Comparison of ENCODE assay signal across 10 cellular contexts in genomic region chr9:137198748-137199276, GRCh38. TPM values are rescaled to one million over a fixed set of nuclear protein-coding genes. Genes with fewer than 3 reads are reported as not detected.
DNase-seq lines count a peak whose midpoint lies in the region; ATAC-seq and TF ChIP-seq lines count a peak whose summit lies in the region.
"Had no signal": no experiment of that assay in that cellular context is flagged by ENCODE, and none has a peak within 500 bp of the region (broad histone marks: within the 10 kb centered on the region; RNA-seq: fewer than 3 reads in every experiment).

No MANE protein-coding gene starts in this region.

- peak overlapping the region; percentile 2 to 84 (median 65) for H3K4me3 Mint-ChIP-seq in naive B cell

- no peaks in the 10 kb centered on the region for H3K9me3 ChIP-seq in HUES6 (ENCODE audit: control insufficient read depth, insufficient read depth, low read depth, low read length)
- H3K9me3 ChIP-seq: SJSA1 had no signal

- CTCF ChIA-PET in BJ (lab: Yijun Ruan, JAX) = interaction anchor here (0.8 to 1.0 kb wide), 2 partner anchors 10 to 22 kb away, joined by 3 read pairs; no protein-coding TSS in a partner anchor

- intact Hi-C loops in posterior vena cava (cut with DNase I) = no loop called here

- H3K27me3 ChIP-seq in BJ (ENCODE audit: control insufficient read depth, insufficient read depth, low read length) = no peaks in the 10 kb centered on the region
- H3K27me3 ChIP-seq in HUES6 (ENCODE audit: control insufficient read depth, insufficient read depth, low read length) = no peaks in the 10 kb centered on the region
- no peaks in the 10 kb centered on the region for H3K27me3 ChIP-seq in foreskin keratinocyte
- H3K27me3 ChIP-seq: SJSA1 had no signal

- H3K4me3 ChIP-seq in BJ (ENCODE audit: low read depth, low read length) (0 out of 2 replicates have a peak overlapping the region, but pooled peaks have one; percentile 1), HUES6 (ENCODE audit: low read depth, low read length) (peak overlapping the region; percentile 50), choroid plexus epithelial cell (ENCODE audit: low read depth, low read length) (peak overlapping the region; percentile 57)

- no peak overlapping the region for H3K9ac ChIP-seq in HUES6 (ENCODE audit: low read length)

- no peak for TF ChIP-seq CTCF in BJ (IDR thresholded peaks at IDR 0.05; ENCODE audit: insufficient read depth, low read depth, low read length)
- no peak for TF ChIP-seq CTCF in choroid plexus epithelial cell (conservative IDR thresholded peaks at IDR 0.05; ENCODE audit: low read depth, low read length)
- no peak for TF ChIP-seq CTCF in foreskin keratinocyte (conservative IDR thresholded peaks at IDR 0.05)

- H3K27ac ChIP-seq in HUES6 (ENCODE audit: low read depth, low read length) = no peak overlapping the region
- no peak overlapping the region for H3K27ac ChIP-seq in foreskin keratinocyte
- H3K27ac ChIP-seq: SJSA1 had no signal

- no peaks in the 10 kb centered on the region for H3K36me3 Mint-ChIP-seq in naive B cell
- H3K36me3 Mint-ChIP-seq: activated naive CD8-positive, alpha-beta T cell had no signal

- peaks cover 11 to 32% (median 26%) of the 10 kb centered on the region in 3 donors for H3K4me1 Mint-ChIP-seq in naive B cell

- no peaks in the 10 kb centered on the region for H3K9me3 Mint-ChIP-seq in naive B cell

- H3K4me1 ChIP-seq in HUES6 (ENCODE audit: control insufficient read depth, insufficient read depth, low read length) (peaks cover 30% of the 10 kb centered on the region), foreskin keratinocyte (peaks cover 5% of the 10 kb centered on the region)

- peak overlapping the region in 1 of 6 donors; percentile 13 for H3K27ac Mint-ChIP-seq in naive B cell
- H3K27ac Mint-ChIP-seq: activated naive CD8-positive, alpha-beta T cell had no signal

- H3K27me3 Mint-ChIP-seq in naive B cell = no peaks in the 10 kb centered on the region
- H3K27me3 Mint-ChIP-seq: activated naive CD8-positive, alpha-beta T cell had no signal

- POLR2A ChIA-PET in BJ (lab: Charles Lee) = interaction anchor here (1.0 kb wide), 1 partner anchor 10 kb away, joined by 3 read pairs; no protein-coding TSS in a partner anchor

- DNase-seq in BJ (ENCODE audit: low read depth) = no peak
- DNase-seq in choroid plexus epithelial cell (ENCODE audit: low read depth) = no peak
- DNase-seq in naive B cell = no peak
- no peak for DNase-seq in HPDE6-E6E7 (ENCODE audit: extremely low spot score)
- no peak for DNase-seq in posterior vena cava (ENCODE audit: low spot score)
- DNase-seq in foreskin keratinocyte = no peak
- no peak for DNase-seq in T-helper 9 cell

- ATAC-seq in naive B cell (ENCODE audit: low read depth in 2 of 2) (no peak), foreskin keratinocyte (no peak)

- H3K36me3 ChIP-seq in BJ (ENCODE audit: control insufficient read depth, insufficient read depth, low read length) (no peaks in the 10 kb centered on the region; the same call in 1 of the 2 replicates), HUES6 (ENCODE audit: control insufficient read depth, insufficient read depth, low read length) (peaks cover 1% of the 10 kb centered on the region; the same call in 1 of the 2 replicates)
- H3K36me3 ChIP-seq: SJSA1 had no signal

RNA-seq across cellular contexts. Expression of gene TPRN, which starts 1.7 kb away (rescaled TPM):
- polyA plus RNA-seq in BJ (2011; rRNA removed) = 2.9 and 3.5 TPM in 2 replicates
- polyA minus RNA-seq in BJ (2011; rRNA and poly(A)+ RNA removed) = 3.2 and 4.3 TPM in 2 replicates
- 1 to 10 TPM in 1 of 6 donors, under 1 TPM in 5; 0.21 to 1.1 (median 0.48) TPM for polyA plus RNA-seq in naive B cell (ENCODE audit: low read depth in 6 of 6)
- 1 to 10 TPM; 4.2 to 8.8 TPM for total RNA-seq in posterior vena cava
- 6.2 and 6.6 TPM in 2 replicates for total RNA-seq in foreskin keratinocyte
- polyA plus RNA-seq in foreskin keratinocyte = 6.1 TPM in 2 replicates

RNA-seq across cellular contexts. Expression of gene TMEM203, which starts 6.6 kb away (rescaled TPM):
- polyA plus RNA-seq in BJ (2011; rRNA removed) = 37.8 and 43.8 TPM in 2 replicates
- 13.3 and 18.4 TPM in 2 replicates for polyA minus RNA-seq in BJ (2011; rRNA and poly(A)+ RNA removed)
- 100 to 1,000 TPM; 119 to 191 (median 142) TPM for polyA plus RNA-seq in naive B cell (ENCODE audit: low read depth in 6 of 6)
- 10 to 100 TPM; 24.8 to 25.2 TPM for total RNA-seq in posterior vena cava
- total RNA-seq in foreskin keratinocyte = 30.5 and 30.8 TPM in 2 replicates
- polyA plus RNA-seq in foreskin keratinocyte = 39.3 and 41.7 TPM in 2 replicates

RNA-seq across cellular contexts. Expression of gene NDOR1, which starts 6.7 kb away (rescaled TPM):
- polyA plus RNA-seq in BJ (2011; rRNA removed) = 4.4 and 7.1 TPM in 2 replicates
- polyA minus RNA-seq in BJ (2011; rRNA and poly(A)+ RNA removed) = 2.6 and 4.1 TPM in 2 replicates
- polyA plus RNA-seq in naive B cell (ENCODE audit: low read depth in 6 of 6) = 1 to 10 TPM; 4.4 to 9.3 (median 5.2) TPM
- total RNA-seq in posterior vena cava = 1 to 10 TPM; 6.7 to 8.1 TPM
- 12.4 and 14.6 TPM in 2 replicates for total RNA-seq in foreskin keratinocyte
- 12.1 and 12.8 TPM in 2 replicates for polyA plus RNA-seq in foreskin keratinocyte

RNA-seq across cellular contexts. Expression of gene SSNA1, which starts 10.3 kb away (rescaled TPM):
- polyA plus RNA-seq in BJ (2011; rRNA removed) (53.8 and 81.4 TPM in 2 replicates), naive B cell (ENCODE audit: low read depth in 6 of 6) (100 to 1,000 TPM; 112 to 145 (median 132) TPM), foreskin keratinocyte (174 and 179 TPM in 2 replicates)
- polyA minus RNA-seq in BJ (2011; rRNA and poly(A)+ RNA removed) = 17.3 and 17.5 TPM in 2 replicates
- total RNA-seq in posterior vena cava (10 to 100 TPM; 40.4 to 44.6 TPM), foreskin keratinocyte (98.8 and 102 TPM in 2 replicates)

RNA-seq across cellular contexts. Expression of gene ANAPC2, which starts 10.5 kb away (rescaled TPM):
- polyA plus RNA-seq in BJ (2011; rRNA removed) (14.6 and 25.5 TPM in 2 replicates), naive B cell (ENCODE audit: low read depth in 6 of 6) (1 to 10 TPM; 6.1 to 9.3 (median 7.5) TPM), foreskin keratinocyte (16.4 and 17.2 TPM in 2 replicates)
- polyA minus RNA-seq in BJ (2011; rRNA and poly(A)+ RNA removed) = 16.0 and 18.5 TPM in 2 replicates
- total RNA-seq in posterior vena cava (10 to 100 TPM; 39.1 to 42.3 TPM), foreskin keratinocyte (20.8 TPM in 2 replicates)

Comparison
In these comparisons a context has a peak if more than half of its experiments do, and no peak if none do; other contexts are left out.
1. H3K4me3 ChIP-seq: peak in every context shown above with its lines; median percentile 57 in choroid plexus epithelial cell; 50 in HUES6; 1 in BJ.